ENCODE assay signal across 12 cellular contexts in genomic region chr3:79729096-79729495, GRCh38. TPM values are rescaled to one million over a fixed set of nuclear protein-coding genes. Genes with fewer than 3 reads are reported as not detected.
DNase-seq lines count a peak whose midpoint lies in the region; TF ChIP-seq lines count a peak whose summit lies in the region.
"Had no signal": no experiment of that assay in that cellular context is flagged by ENCODE, and none has a peak within 500 bp of the region (broad histone marks: within the 10 kb centered on the region; RNA-seq: fewer than 3 reads in every experiment).

No MANE protein-coding gene starts in this region.

- no peaks in the 10 kb centered on the region for H3K9me3 ChIP-seq in esophagus squamous epithelium
- H3K9me3 ChIP-seq: tibial nerve had no signal

- WGBS in esophagus squamous epithelium, 2 donors: 13 to 17% methylated on average over 2 of the region's 2 CpGs

- peaks cover 16% of the 10 kb centered on the region for H3K9me3 Mint-ChIP-seq in activated T-helper 1 cell treated with anti-CD3 and anti-CD28 coated beads, Interleukin-12 subunit alpha, Interleukin-12 subunit beta, Interleukin-2, Interleukin-4 antibody, amounts not matched to agents 30 ng/mL and 10 ng/mL and 1 ng/mL, durations not matched to agents 14 hours and 24 hours and 36 hours

- TF ChIP-seq POLR2A in esophagus squamous epithelium (IDR thresholded peaks at IDR 0.05): no peak

- H3K4me3 ChIP-seq in esophagus squamous epithelium: no peak overlapping the region
- H3K4me3 ChIP-seq: tibial nerve had no signal

- TF ChIP-seq CTCF in esophagus squamous epithelium (IDR thresholded peaks at IDR 0.05): no peak

- H3K36me3 ChIP-seq in esophagus squamous epithelium: no peaks in the 10 kb centered on the region
- H3K36me3 ChIP-seq: tibial nerve had no signal

- no peak overlapping the region for H3K4me3 Mint-ChIP-seq in activated T-helper 1 cell treated with anti-CD3 and anti-CD28 coated beads, Interleukin-12 subunit alpha, Interleukin-12 subunit beta, Interleukin-2, Interleukin-4 antibody, amounts not matched to agents 30 ng/mL and 10 ng/mL and 1 ng/mL, durations not matched to agents 14 hours and 24 hours and 36 hours
- H3K4me3 Mint-ChIP-seq: activated naive CD4-positive, alpha-beta T cell treated with anti-CD3 and anti-CD28 coated beads, Interleukin-2, amount 50 U/mL, for 24 hours; T-helper 17 cell had no signal

- no peaks in the 10 kb centered on the region for H3K4me1 ChIP-seq in esophagus squamous epithelium
- H3K4me1 ChIP-seq: tibial nerve had no signal

- H3K27me3 ChIP-seq in esophagus squamous epithelium: no peaks in the 10 kb centered on the region
- H3K27me3 ChIP-seq: tibial nerve had no signal

- intact Hi-C loops in activated T-helper 1 cell treated with anti-CD3 and anti-CD28 coated beads, Interleukin-12 subunit alpha, Interleukin-12 subunit beta, Interleukin-2, Interleukin-4 antibody, amounts not matched to agents 30 ng/mL and 10 ng/mL and 1 ng/mL, durations not matched to agents 14 hours and 24 hours and 36 hours (cut with micrococcal nuclease): no loop called here
- intact Hi-C loops in esophagus squamous epithelium (cut with DNase I): no loop called here

- H3K27ac ChIP-seq in esophagus squamous epithelium: no peak overlapping the region
- H3K27ac ChIP-seq: HL-60, tibial nerve had no signal

- no peaks in the 10 kb centered on the region for H3K4me1 Mint-ChIP-seq in activated T-helper 1 cell treated with anti-CD3 and anti-CD28 coated beads, Interleukin-12 subunit alpha, Interleukin-12 subunit beta, Interleukin-2, Interleukin-4 antibody, amounts not matched to agents 30 ng/mL and 10 ng/mL and 1 ng/mL, durations not matched to agents 14 hours and 24 hours and 36 hours (ENCODE audit: low read depth)
- H3K4me1 Mint-ChIP-seq: activated naive CD4-positive, alpha-beta T cell treated with anti-CD3 and anti-CD28 coated beads, Interleukin-2, amount 50 U/mL, for 24 hours; T-helper 17 cell had no signal

- H3K36me3 Mint-ChIP-seq in activated T-helper 1 cell treated with anti-CD3 and anti-CD28 coated beads, Interleukin-12 subunit alpha, Interleukin-12 subunit beta, Interleukin-2, Interleukin-4 antibody, amounts not matched to agents 30 ng/mL and 10 ng/mL and 1 ng/mL, durations not matched to agents 14 hours and 24 hours and 36 hours (ENCODE audit: low read depth): no peaks in the 10 kb centered on the region
- H3K36me3 Mint-ChIP-seq: activated naive CD4-positive, alpha-beta T cell treated with anti-CD3 and anti-CD28 coated beads, Interleukin-2, amount 50 U/mL, for 24 hours had no signal

- peak in 2 of 3 experiments; percentile 28 to 64 for DNase-seq in NCI-H1417 (lab: John Stamatoyannopoulos, UW)
- DNase-seq in NCI-H1417 treated with DMSO at 0.1 percent for 48 hours (lab: John Stamatoyannopoulos, UW): no peak
- DNase-seq in NCI-H2227 (lab: John Stamatoyannopoulos, UW; ENCODE audit: unreplicated experiment): peak; percentile 65
- DNase-seq in dermis blood vessel endothelial cell: peak; percentile 68
- peak; percentile 37 for DNase-seq in non-pigmented ciliary epithelial cell (ENCODE audit: low read depth)
- no peak for DNase-seq in activated T-helper 1 cell treated with anti-CD3 and anti-CD28 coated beads, Interleukin-12 subunit alpha, Interleukin-12 subunit beta, Interleukin-2, Interleukin-4 antibody, amounts not matched to agents 30 ng/mL and 10 ng/mL and 1 ng/mL, durations not matched to agents 14 hours and 24 hours and 36 hours (ENCODE audit: low spot score)
- no peak for DNase-seq in stimulated activated CD4-positive, alpha-beta T cell treated with anti-CD3 and anti-CD28 coated beads, Interleukin-4, amount 100 ng/mL, for 24 hours
- DNase-seq in esophagus squamous epithelium (lab: John Stamatoyannopoulos, UW): no peak
- DNase-seq: T-helper 17 cell had no signal

- H3K27me3 Mint-ChIP-seq in activated T-helper 1 cell treated with anti-CD3 and anti-CD28 coated beads, Interleukin-12 subunit alpha, Interleukin-12 subunit beta, Interleukin-2, Interleukin-4 antibody, amounts not matched to agents 30 ng/mL and 10 ng/mL and 1 ng/mL, durations not matched to agents 14 hours and 24 hours and 36 hours (ENCODE audit: insufficient read depth): no peaks in the 10 kb centered on the region
- H3K27me3 Mint-ChIP-seq: activated naive CD4-positive, alpha-beta T cell treated with anti-CD3 and anti-CD28 coated beads, Interleukin-2, amount 50 U/mL, for 24 hours; T-helper 17 cell had no signal

- H3K27ac Mint-ChIP-seq in activated T-helper 1 cell treated with anti-CD3 and anti-CD28 coated beads, Interleukin-12 subunit alpha, Interleukin-12 subunit beta, Interleukin-2, Interleukin-4 antibody, amounts not matched to agents 30 ng/mL and 10 ng/mL and 1 ng/mL, durations not matched to agents 14 hours and 24 hours and 36 hours: no peak overlapping the region
- H3K27ac Mint-ChIP-seq: activated naive CD4-positive, alpha-beta T cell treated with anti-CD3 and anti-CD28 coated beads, Interleukin-2, amount 50 U/mL, for 24 hours; T-helper 17 cell had no signal

RNA-seq across cellular contexts. Expression of gene ROBO1, which starts 38.7 kb away (rescaled TPM):
- 0.47 and 1.0 TPM in 2 replicates for total RNA-seq in dermis blood vessel endothelial cell
- 0.02 and 0.16 TPM in 2 replicates for total RNA-seq in activated T-helper 1 cell treated with anti-CD3 and anti-CD28 coated beads, Interleukin-12 subunit alpha, Interleukin-12 subunit beta, Interleukin-2, Interleukin-4 antibody, amounts not matched to agents 30 ng/mL and 10 ng/mL and 1 ng/mL, durations not matched to agents 14 hours and 24 hours and 36 hours
- total RNA-seq in esophagus squamous epithelium: 10 to 100 TPM; 25.0 to 42.6 (median 35.7) TPM
- total RNA-seq: T-helper 17 cell had no signal

Comparison
In these comparisons a context has a peak if more than half of its experiments do, and no peak if none do; other contexts are left out.
1. DNase-seq: peak in NCI-H1417 (2 of 3), NCI-H2227 (single experiment), dermis blood vessel endothelial cell (single experiment) and non-pigmented ciliary epithelial cell (single experiment); none in NCI-H1417 treated with DMSO at 0.1 percent for 48 hours (single experiment), activated T-helper 1 cell treated with anti-CD3 and anti-CD28 coated beads, Interleukin-12 subunit alpha, Interleukin-12 subunit beta, Interleukin-2, Interleukin-4 antibody, amounts not matched to agents 30 ng/mL and 10 ng/mL and 1 ng/mL, durations not matched to agents 14 hours and 24 hours and 36 hours (single experiment), stimulated activated CD4-positive, alpha-beta T cell treated with anti-CD3 and anti-CD28 coated beads, Interleukin-4, amount 100 ng/mL, for 24 hours (single experiment) and esophagus squamous epithelium (single experiment).
2. RNA of gene ROBO1, which starts 38.7 kb away (total RNA-seq): 25.0 to 42.6 TPM in esophagus squamous epithelium; 0.47 to 1.0 TPM in dermis blood vessel endothelial cell and 0.02 to 0.16 TPM in activated T-helper 1 cell treated with anti-CD3 and anti-CD28 coated beads, Interleukin-12 subunit alpha, Interleukin-12 subunit beta, Interleukin-2, Interleukin-4 antibody, amounts not matched to agents 30 ng/mL and 10 ng/mL and 1 ng/mL, durations not matched to agents 14 hours and 24 hours and 36 hours; every median in the first group is over 10 times any median in the second.